In the genomic region with DNA sequence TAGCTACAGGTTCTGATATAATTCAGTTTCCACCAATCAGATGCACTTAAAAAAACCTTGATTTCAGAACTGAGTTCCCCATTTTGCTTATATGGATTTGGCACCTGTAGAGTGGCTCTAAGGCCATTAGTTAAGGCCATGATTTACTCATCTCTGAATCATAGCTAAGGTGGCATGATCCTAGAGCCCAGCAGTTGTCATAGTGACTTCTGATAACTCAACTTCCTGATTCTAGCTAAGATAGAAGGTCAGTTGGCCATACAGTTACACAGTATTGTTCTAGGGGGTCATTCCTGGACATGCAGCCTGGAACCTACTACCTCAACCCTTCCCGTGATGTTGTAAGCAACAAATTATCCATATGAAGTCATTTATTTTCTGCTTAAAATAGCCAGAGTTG, we compare ENCODE assay signal across 18 cellular contexts.
"Had no signal": no experiment of that assay in that cellular context is flagged by ENCODE, and none has a peak within 500 bp of the region (broad histone marks: within the 10 kb centered on the region; RNA-seq: fewer than 3 reads in every experiment).

No MANE protein-coding gene starts in this region.

- H3K4me3 Mint-ChIP-seq: activated naive CD4-positive, alpha-beta T cell treated with anti-CD3 and anti-CD28 coated beads, Interleukin-2, amount 50 U/mL, for 24 hours; activated T-cell treated with anti-CD3 and anti-CD28 coated beads, Interleukin-2, amount 50 U/mL, for 72 hours; mesothelial cell of epicardium; nephron had no signal

- H3K36me3 ChIP-seq: WERI-Rb-1 had no signal

- DNase-seq: activated CD4-positive, alpha-beta T cell treated with anti-CD3 and anti-CD28 coated beads for 1 hour; activated CD4-positive, alpha-beta T cell treated with anti-CD3 and anti-CD28 coated beads, Interleukin-2, amount 50 U/mL, for 4 hours; activated gamma-delta T cell; activated T-cell treated with anti-CD3 and anti-CD28 coated beads, Interleukin-2, amount 50 U/mL, for 72 hours; cerebellar nuclear complex; cortex of kidney; effector CD4-positive, alpha-beta T cell; lower lobe of right lung; stimulated activated CD4-positive, alpha-beta T cell treated with anti-CD3 and anti-CD28 coated beads, Interleukin-4, amount 100 ng/mL, for 4 hours; stimulated activated naive CD4-positive, alpha-beta T cell; upper lobe of right lung; WERI-Rb-1 had no signal

- H2AFZ ChIP-seq: parathyroid adenoma had no signal

- H3K4me1 Mint-ChIP-seq: activated naive CD4-positive, alpha-beta T cell treated with anti-CD3 and anti-CD28 coated beads, Interleukin-2, amount 50 U/mL, for 24 hours; mesothelial cell of epicardium; nephron had no signal

- H3K9me3 ChIP-seq: ascending aorta, lower lobe of right lung, upper lobe of right lung had no signal

- H3K4me1 ChIP-seq: ascending aorta, parathyroid adenoma, upper lobe of right lung had no signal

- H3K27me3 ChIP-seq: ascending aorta, upper lobe of right lung had no signal

- H3K9me3 Mint-ChIP-seq: activated naive CD4-positive, alpha-beta T cell treated with anti-CD3 and anti-CD28 coated beads, Interleukin-2, amount 50 U/mL, for 24 hours; activated T-cell treated with anti-CD3 and anti-CD28 coated beads, Interleukin-2, amount 50 U/mL, for 72 hours; mesothelial cell of epicardium; nephron had no signal

- H3K79me2 ChIP-seq: parathyroid adenoma had no signal

- H3K27ac Mint-ChIP-seq: activated naive CD4-positive, alpha-beta T cell treated with anti-CD3 and anti-CD28 coated beads, Interleukin-2, amount 50 U/mL, for 24 hours; activated T-cell treated with anti-CD3 and anti-CD28 coated beads, Interleukin-2, amount 50 U/mL, for 72 hours; mesothelial cell of epicardium; nephron had no signal

- ATAC-seq: activated T-cell treated with anti-CD3 and anti-CD28 coated beads, Interleukin-2, amount 50 U/mL, for 72 hours; lower lobe of right lung; sciatic nerve; upper lobe of right lung had no signal

- H3K9ac ChIP-seq: parathyroid adenoma had no signal

- H3K4me3 ChIP-seq: ascending aorta, lower lobe of right lung, upper lobe of right lung had no signal

- H3K27ac ChIP-seq: ascending aorta, lower lobe of right lung, parathyroid adenoma, upper lobe of right lung, WERI-Rb-1 had no signal
